ENCODE assay signal across 8 cellular contexts in genomic region chr20:31894980-31895675, GRCh38. TPM values are rescaled to one million over a fixed set of nuclear protein-coding genes. Genes with fewer than 3 reads are reported as not detected.
DNase-seq lines count a peak whose midpoint lies in the region; ATAC-seq and TF ChIP-seq lines count a peak whose summit lies in the region.

No MANE protein-coding gene starts in this region.

- POLR2A ChIA-PET in BJ (lab: Charles Lee) = no interaction called here

- CTCF ChIA-PET in BJ (lab: Yijun Ruan, JAX) = interaction anchor here (0.6 to 1.2 kb wide), 4 partner anchors 25 to 790 kb away, joined by 3 read pairs; no protein-coding TSS in a partner anchor

- intact Hi-C loops in posterior vena cava (cut with DNase I) = no loop called here

- DNase-seq in BJ (ENCODE audit: low read depth) (peak; percentile 5), SIG-M5 (lab: John Stamatoyannopoulos, UW) (peak; percentile 56), fibroblast of the aortic adventitia (ENCODE audit: low read depth) (peak; percentile 81), posterior vena cava (ENCODE audit: low spot score) (peak; percentile 80), NCI-H128 (lab: John Stamatoyannopoulos, UW; ENCODE audit: unreplicated experiment) (no peak), NCI-H1694 (lab: John Stamatoyannopoulos, UW) (no peak)

- H3K4me3 ChIP-seq in BJ (ENCODE audit: low read depth, low read length) (no peak overlapping the region), fibroblast of the aortic adventitia (ENCODE audit: low read depth, low read length) (no peak overlapping the region)

- no peak for TF ChIP-seq CTCF in BJ (IDR thresholded peaks at IDR 0.05; ENCODE audit: insufficient read depth, low read depth, low read length)
- TF ChIP-seq CTCF in fibroblast of the aortic adventitia (IDR thresholded peaks at IDR 0.05; ENCODE audit: insufficient read depth, low read length) = no peak

- no peaks in the 10 kb centered on the region for H3K36me3 ChIP-seq in BJ (ENCODE audit: control insufficient read depth, insufficient read depth, low read length)

- peaks cover 10% of the 10 kb centered on the region for H3K27me3 ChIP-seq in BJ (ENCODE audit: control insufficient read depth, insufficient read depth, low read length)

- ATAC-seq in GM19025 (IDR thresholded peaks at IDR 0.05; ENCODE audit: low read depth, unreplicated experiment) = peak; percentile 97
- ATAC-seq in HG03066 (IDR thresholded peaks at IDR 0.05; ENCODE audit: low read depth, unreplicated experiment) = peak; percentile 99

RNA-seq across cellular contexts. Expression of gene TTLL9, which starts 24.7 kb away (rescaled TPM):
- 0.11 and 0.18 TPM in 2 replicates for polyA plus RNA-seq in BJ (2011; rRNA removed)
- polyA minus RNA-seq in BJ (2011; rRNA and poly(A)+ RNA removed) = 0.21 TPM in 1 of 2 replicates, not detected in the other
- 0.09 and 0.41 TPM in 2 replicates for total RNA-seq in fibroblast of the aortic adventitia (ENCODE audit: low replicate concordance)
- total RNA-seq in posterior vena cava = under 1 TPM; 0.14 to 0.19 TPM

RNA-seq across cellular contexts. Expression of gene DUSP15, which starts 24.8 kb away (rescaled TPM):
- polyA plus RNA-seq in BJ (2011; rRNA removed) = 0.09 TPM in 1 of 2 replicates, not detected in the other
- polyA minus RNA-seq in BJ (2011; rRNA and poly(A)+ RNA removed) = not detected in 2 replicates
- total RNA-seq in fibroblast of the aortic adventitia (ENCODE audit: low replicate concordance) (9.9 TPM in 1 of 2 replicates, not detected in the other), posterior vena cava (1 to 10 TPM in 1 of 2 donors, under 1 TPM in 1; 0.90 to 1.0 TPM)

RNA-seq across cellular contexts. Expression of gene FOXS1, which starts 49.7 kb away (rescaled TPM):
- polyA plus RNA-seq in BJ (2011; rRNA removed) = 0.05 TPM in 1 of 2 replicates, not detected in the other
- 0.14 TPM in 1 of 2 replicates, not detected in the other for polyA minus RNA-seq in BJ (2011; rRNA and poly(A)+ RNA removed)
- total RNA-seq in fibroblast of the aortic adventitia (ENCODE audit: low replicate concordance) (2.3 TPM in 1 of 2 replicates, not detected in the other), posterior vena cava (1 to 10 TPM; 2.8 to 5.0 TPM)

RNA-seq across cellular contexts. Expression of gene PDRG1, which starts 56.7 kb away (rescaled TPM):
- polyA plus RNA-seq in BJ (2011; rRNA removed) = 13.9 and 16.5 TPM in 2 replicates
- 1.7 and 1.9 TPM in 2 replicates for polyA minus RNA-seq in BJ (2011; rRNA and poly(A)+ RNA removed)
- 3.0 and 3.8 TPM in 2 replicates for total RNA-seq in fibroblast of the aortic adventitia (ENCODE audit: low replicate concordance)
- 1 to 10 TPM; 5.0 to 5.3 TPM for total RNA-seq in posterior vena cava

Comparison
In these comparisons a context has a peak if more than half of its experiments do, and no peak if none do; other contexts are left out.
1. DNase-seq: peak in BJ (single experiment), SIG-M5 (single experiment), fibroblast of the aortic adventitia (single experiment) and posterior vena cava (single experiment); none in NCI-H128 (single experiment) and NCI-H1694 (single experiment).